8 cellular contexts compared by ENCODE assay signal in genomic region chr3:190513409-190514162, GRCh38. TPM values are rescaled to one million over a fixed set of nuclear protein-coding genes. Genes with fewer than 3 reads are reported as not detected.
DNase-seq lines count a peak whose midpoint lies in the region; ATAC-seq and TF ChIP-seq lines count a peak whose summit lies in the region.

Gene IL1RAP, plus strand, starts transcription at chr3:190514085. Its CDS starts 50,205 bp downstream, at chr3:190564290.

- peak within 1 kb of the TSS; percentile 81 to 98 (median 95) for H3K4me2 ChIP-seq in BLaER1 treated with 17β-estradiol and CSF1 and Interleukin-3, amounts not matched to agents 10 nM and 100 nM

- H3K4me1 ChIP-seq in BLaER1 treated with 17β-estradiol and CSF1 and Interleukin-3, amounts not matched to agents 10 nM and 100 nM: peaks cover 8 to 50% (median 39%) of the 10 kb centered on the region in 10 experiments; a peak in 18 of 20 replicates
- H3K4me1 ChIP-seq in duodenal mucosa (ENCODE audit: control insufficient read depth in 1 of 2, insufficient read depth in 2 of 2, low read length in 2 of 2): peaks cover 0 to 14% of the 10 kb centered on the region in 2 donors
- peaks cover 31% of the 10 kb centered on the region for H3K4me1 ChIP-seq in lower lobe of right lung

- peaks cover 0 to 6% (median 1%) of the 10 kb centered on the region in 11 experiments; a peak in 7 of 22 replicates for H3K9me3 ChIP-seq in BLaER1 treated with 17β-estradiol and CSF1 and Interleukin-3, amounts not matched to agents 10 nM and 100 nM (replicated peaks in 1 of 11)
- no peaks in the 10 kb centered on the region for H3K9me3 ChIP-seq in duodenal mucosa (ENCODE audit: control insufficient read depth in 1 of 2, low read length in 2 of 2)
- no peaks in the 10 kb centered on the region for H3K9me3 ChIP-seq in lower lobe of right lung

- POLR2A ChIA-PET in activated CD4-positive, alpha-beta memory T cell treated with anti-CD3 and anti-CD28 coated beads for 36 hours (lab: Charles Lee): interaction anchor here (0.8 to 2.7 kb wide), 7 partner anchors 8 to 108 kb away, joined by 3 to 17 read pairs (median 5); no protein-coding TSS in a partner anchor

- ATAC-seq in HG03457 (IDR thresholded peaks at IDR 0.05; ENCODE audit: unreplicated experiment): peak; percentile 99
- ATAC-seq in lower lobe of right lung: peak; percentile 98

- peaks cover 5% of the 10 kb centered on the region for H3K36me3 Mint-ChIP-seq in activated CD4-positive, alpha-beta memory T cell treated with anti-CD3 and anti-CD28 coated beads for 36 hours

- no peaks in the 10 kb centered on the region for H3K27me3 Mint-ChIP-seq in activated CD4-positive, alpha-beta memory T cell treated with anti-CD3 and anti-CD28 coated beads for 36 hours

- peak; percentile 80 for TF ChIP-seq CTCF in lower lobe of right lung (IDR thresholded peaks at IDR 0.05)

- peak within 1 kb of the TSS; percentile 64 for H3K27ac Mint-ChIP-seq in activated CD4-positive, alpha-beta memory T cell treated with anti-CD3 and anti-CD28 coated beads for 36 hours

- DNase-seq in GM19240 (ENCODE audit: insufficient read length, low spot score) (peak; percentile 75), NCI-H748 (lab: John Stamatoyannopoulos, UW; ENCODE audit: unreplicated experiment) (peak; percentile 79), lower lobe of right lung (peak; percentile 96)
- DNase-seq in activated CD4-positive, alpha-beta memory T cell treated with anti-CD3 and anti-CD28 coated beads for 36 hours: peak; percentile 90
- DNase-seq in stimulated activated CD4-positive, alpha-beta T cell treated with anti-CD3 and anti-CD28 coated beads, TNF-alpha, amount 100 ng/mL, for 1 hour (ENCODE audit: low read depth in 3 of 3, low spot score in 1 of 3): peak; percentile 49 to 72 (median 63)

- peaks cover 0 to 40% (median 5%) of the 10 kb centered on the region in 11 experiments; a peak in 7 of 22 replicates for H4K20me1 ChIP-seq in BLaER1 treated with 17β-estradiol and CSF1 and Interleukin-3, amounts not matched to agents 10 nM and 100 nM

- H3K27ac ChIP-seq in BLaER1 treated with 17β-estradiol and CSF1 and Interleukin-3, amounts not matched to agents 10 nM and 100 nM: peak within 1 kb of the TSS; percentile 15 to 85 (median 76); a peak in 21 of 22 replicates
- H3K27ac ChIP-seq in duodenal mucosa (ENCODE audit: low read depth, low read length) (no peak within 1 kb of the TSS), lower lobe of right lung (peak within 1 kb of the TSS; percentile 88)

- H3K27me3 ChIP-seq in BLaER1 treated with 17β-estradiol and CSF1 and Interleukin-3, amounts not matched to agents 10 nM and 100 nM: no peaks in the 10 kb centered on the region
- H3K27me3 ChIP-seq in duodenal mucosa (ENCODE audit: control insufficient read depth in 1 of 2, insufficient read depth in 2 of 2, low read length in 2 of 2) (peaks cover 0 to 4% of the 10 kb centered on the region in 2 donors), lower lobe of right lung (ENCODE audit: low read depth) (no peaks in the 10 kb centered on the region)

- H3K4me3 Mint-ChIP-seq in activated CD4-positive, alpha-beta memory T cell treated with anti-CD3 and anti-CD28 coated beads for 36 hours: peak within 1 kb of the TSS; percentile 86

- H3K9me3 Mint-ChIP-seq in activated CD4-positive, alpha-beta memory T cell treated with anti-CD3 and anti-CD28 coated beads for 36 hours: no peaks in the 10 kb centered on the region

- H3K4me3 ChIP-seq in BLaER1 treated with 17β-estradiol and CSF1 and Interleukin-3, amounts not matched to agents 10 nM and 100 nM: peak within 1 kb of the TSS; percentile 78 to 96 (median 91)
- H3K4me3 ChIP-seq in duodenal mucosa (ENCODE audit: low read depth in 1 of 2, low read length in 2 of 2): peak within 1 kb of the TSS; percentile 80 to 88
- peak within 1 kb of the TSS; percentile 72 for H3K4me3 ChIP-seq in lower lobe of right lung

- peaks cover 0 to 7% (median 0%) of the 10 kb centered on the region in 11 experiments; a peak in 7 of 22 replicates for H3K36me3 ChIP-seq in BLaER1 treated with 17β-estradiol and CSF1 and Interleukin-3, amounts not matched to agents 10 nM and 100 nM
- H3K36me3 ChIP-seq in duodenal mucosa (ENCODE audit: control insufficient read depth in 1 of 2, insufficient read depth in 2 of 2, low read length in 2 of 2) (no peaks in the 10 kb centered on the region), lower lobe of right lung (no peaks in the 10 kb centered on the region)

- CTCF ChIA-PET in activated CD4-positive, alpha-beta memory T cell treated with anti-CD3 and anti-CD28 coated beads for 36 hours (lab: Charles Lee): interaction anchor here (0.6 to 2.7 kb wide), 19 partner anchors 8 to 553 kb away, joined by 3 to 15 read pairs (median 4); no protein-coding TSS in a partner anchor

- peak within 1 kb of the TSS; percentile 83 to 87 (median 85) for H3K9ac ChIP-seq in BLaER1 treated with 17β-estradiol and CSF1 and Interleukin-3, amounts not matched to agents 10 nM and 100 nM
- H3K9ac ChIP-seq in duodenal mucosa (ENCODE audit: low read depth in 1 of 2, low read length in 2 of 2): peak within 1 kb of the TSS; percentile 61 to 79

- H3K4me1 Mint-ChIP-seq in activated CD4-positive, alpha-beta memory T cell treated with anti-CD3 and anti-CD28 coated beads for 36 hours (ENCODE audit: low read depth): peaks cover 33% of the 10 kb centered on the region

- intact Hi-C loops in activated CD4-positive, alpha-beta memory T cell treated with anti-CD3 and anti-CD28 coated beads for 36 hours (cut with micrococcal nuclease): loop anchor here (1.0 to 5.0 kb wide), 6 partner anchors 22 to 551 kb away; no protein-coding TSS in a partner anchor
- intact Hi-C loops in lower lobe of right lung (cut with DNase I): no loop called here

RNA-seq across cellular contexts. Expression of gene IL1RAP, which starts in this region (rescaled TPM):
- 10 to 100 TPM; 14.8 to 15.8 TPM for total RNA-seq in activated CD4-positive, alpha-beta memory T cell treated with anti-CD3 and anti-CD28 coated beads for 36 hours
- 26.8 TPM for total RNA-seq in lower lobe of right lung
